17 cellular contexts compared by ENCODE assay signal in genomic region chr5:133124891-133125290, GRCh38.
DNase-seq lines count a peak whose midpoint lies in the region; ATAC-seq and TF ChIP-seq lines count a peak whose summit lies in the region.
"Had no signal": no experiment of that assay in that cellular context is flagged by ENCODE, and none has a peak within 500 bp of the region (broad histone marks: within the 10 kb centered on the region; RNA-seq: fewer than 3 reads in every experiment).

No MANE protein-coding gene starts in this region.

- H3K4me1 ChIP-seq in suprapubic skin: peaks cover 9% of the 10 kb centered on the region

- no peaks in the 10 kb centered on the region for H3K36me3 Mint-ChIP-seq in osteocyte (ENCODE audit: unreplicated experiment)
- no peaks in the 10 kb centered on the region for H3K36me3 Mint-ChIP-seq in glutamatergic neuron (ENCODE audit: unreplicated experiment)
- H3K36me3 Mint-ChIP-seq: CD4-positive, alpha-beta memory T cell had no signal

- TF ChIP-seq POLR2A in suprapubic skin (IDR thresholded peaks at IDR 0.05): no peak

- H3K27me3 ChIP-seq in suprapubic skin: no peaks in the 10 kb centered on the region

- H3K9me3 Mint-ChIP-seq in osteocyte (ENCODE audit: unreplicated experiment) (no peaks in the 10 kb centered on the region), glutamatergic neuron (ENCODE audit: unreplicated experiment) (peaks cover 2% of the 10 kb centered on the region)
- H3K9me3 Mint-ChIP-seq: CD4-positive, alpha-beta memory T cell; GM23338 had no signal

- no peak for TF ChIP-seq CTCF in osteocyte (IDR thresholded peaks at IDR 0.05)
- no peak for TF ChIP-seq CTCF in suprapubic skin (IDR thresholded peaks at IDR 0.05)
- no peak for TF ChIP-seq CTCF in glutamatergic neuron (IDR thresholded peaks at IDR 0.05; ENCODE audit: partially characterized antibody, unreplicated experiment)

- H3K27me3 Mint-ChIP-seq in osteocyte (ENCODE audit: unreplicated experiment) (peaks cover 30% of the 10 kb centered on the region), glutamatergic neuron (ENCODE audit: unreplicated experiment) (peaks cover 6% of the 10 kb centered on the region)

- H3K4me3 Mint-ChIP-seq in osteocyte (ENCODE audit: unreplicated experiment) (no peak overlapping the region), glutamatergic neuron (ENCODE audit: unreplicated experiment) (no peak overlapping the region)
- H3K4me3 Mint-ChIP-seq: B cell; CD4-positive, alpha-beta memory T cell; GM23338 had no signal

- no peaks in the 10 kb centered on the region for H3K4me1 Mint-ChIP-seq in osteocyte (ENCODE audit: unreplicated experiment)
- H3K4me1 Mint-ChIP-seq in glutamatergic neuron (ENCODE audit: low read depth, unreplicated experiment): peaks cover 6% of the 10 kb centered on the region
- H3K4me1 Mint-ChIP-seq: B cell; CD4-positive, alpha-beta memory T cell; GM23338 had no signal

- DNase-seq in activated effector memory CD4-positive, alpha-beta T cell treated with anti-CD3 and anti-CD28 coated beads, Interleukin-2, amount 50 U/mL, for 16 hours: peak; percentile 1
- DNase-seq in activated effector memory CD4-positive, alpha-beta T cell treated with Interleukin-2 at 50 U/mL for 16 hours: no peak
- DNase-seq in osteocyte (ENCODE audit: extremely low spot score, unreplicated experiment): peak; percentile 21
- no peak for DNase-seq in suprapubic skin (ENCODE audit: low spot score in 2 of 2)
- no peak for DNase-seq in CD1c-positive myeloid dendritic cell (ENCODE audit: extremely low spot score)
- DNase-seq in glutamatergic neuron: no peak
- DNase-seq in NCI-H2107 treated with DMSO at 0.1 percent for 48 hours (lab: John Stamatoyannopoulos, UW; ENCODE audit: unreplicated experiment): no peak
- DNase-seq: ACHN; C1 segment of cervical spinal cord; CD4-positive, alpha-beta memory T cell; DMS79 treated with DMSO at 0.1 percent for 48 hours; EL; H7 had no signal

- H3K9me3 ChIP-seq in suprapubic skin: no peaks in the 10 kb centered on the region

- H3K4me3 ChIP-seq in suprapubic skin: no peak overlapping the region
- H3K4me3 ChIP-seq: GM23338 had no signal

- H3K27ac Mint-ChIP-seq in osteocyte (ENCODE audit: unreplicated experiment) (no peak overlapping the region), glutamatergic neuron (ENCODE audit: unreplicated experiment) (no peak overlapping the region)
- H3K27ac Mint-ChIP-seq: B cell, GM23338 had no signal

- ATAC-seq in esophagus mucosa: peak; percentile 66
- ATAC-seq: GM23338 had no signal

- 75% methylated on average over 4 of the region's 4 CpGs for WGBS in suprapubic skin

- H3K36me3 ChIP-seq in suprapubic skin: no peaks in the 10 kb centered on the region

- no peak for TF ChIP-seq EP300 in suprapubic skin (IDR thresholded peaks at IDR 0.05)

- peak overlapping the region; percentile 47 for H3K27ac ChIP-seq in suprapubic skin
- H3K27ac ChIP-seq: HL-60 had no signal

Comparison
In these comparisons a context has a peak if more than half of its experiments do, and no peak if none do; other contexts are left out.
1. DNase-seq: peak in activated effector memory CD4-positive, alpha-beta T cell treated with anti-CD3 and anti-CD28 coated beads, Interleukin-2, amount 50 U/mL, for 16 hours (single experiment) and osteocyte (single experiment); none in activated effector memory CD4-positive, alpha-beta T cell treated with Interleukin-2 at 50 U/mL for 16 hours (single experiment), suprapubic skin (0 of 2), CD1c-positive myeloid dendritic cell (single experiment), glutamatergic neuron (single experiment) and NCI-H2107 treated with DMSO at 0.1 percent for 48 hours (single experiment).